10 cellular contexts compared by ENCODE assay signal in the genomic region with DNA sequence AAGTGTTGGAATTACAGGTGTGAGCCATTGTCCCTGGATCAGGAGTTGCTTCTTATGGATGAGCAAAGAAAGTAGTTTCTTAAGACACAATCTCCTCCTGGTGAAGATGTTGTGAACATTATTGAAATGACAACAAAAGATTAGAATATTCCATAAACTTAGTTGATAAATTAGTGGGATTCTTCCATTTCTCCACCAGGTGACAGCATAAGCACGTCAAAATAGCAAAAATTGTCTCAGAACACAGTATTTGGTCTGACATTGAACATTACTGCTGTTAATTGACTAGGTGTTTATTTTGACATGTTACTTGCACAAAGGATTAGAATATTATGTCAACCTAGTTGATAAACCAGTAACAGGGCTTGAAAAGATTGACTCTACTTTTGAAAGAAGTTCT. TPM values are rescaled to one million over a fixed set of nuclear protein-coding genes. Genes with fewer than 3 reads are reported as not detected.
DNase-seq lines count a peak whose midpoint lies in the region; FAIRE-seq and TF ChIP-seq lines count a peak whose summit lies in the region.
"Had no signal": no experiment of that assay in that cellular context is flagged by ENCODE, and none has a peak within 500 bp of the region (broad histone marks: within the 10 kb centered on the region; RNA-seq: fewer than 3 reads in every experiment).

No MANE protein-coding gene starts in this region.

- H3K9me3 ChIP-seq in neutrophil = no peaks in the 10 kb centered on the region
- no peaks in the 10 kb centered on the region for H3K9me3 ChIP-seq in stomach

- peak; percentile 39 for DNase-seq in ELR (ENCODE audit: low read depth)
- peak; percentile 10 for DNase-seq in bronchial epithelial cell (ENCODE audit: low read depth)
- no peak for DNase-seq in NCI-H1105 treated with DMSO at 0.1 percent for 48 hours (lab: John Stamatoyannopoulos, UW)
- DNase-seq in stomach = no peak
- DNase-seq in posterior vena cava (ENCODE audit: low spot score) = no peak
- DNase-seq in mesenteric fat pad (ENCODE audit: low spot score) = no peak
- DNase-seq: amniotic stem cell had no signal

- 24 to 49% (median 30%) methylated on average over 1 of the region's 1 CpG for WGBS in stomach, 5 donors

- H3K27me3 ChIP-seq in bronchial epithelial cell (ENCODE audit: control insufficient read depth, insufficient read depth, low read length) = no peaks in the 10 kb centered on the region
- H3K27me3 ChIP-seq in neutrophil = no peaks in the 10 kb centered on the region
- H3K27me3 ChIP-seq in stomach = no peaks in the 10 kb centered on the region

- TF ChIP-seq POLR2A in stomach (IDR thresholded peaks at IDR 0.05) = no peak

- FAIRE-seq in bronchial epithelial cell (lab: Jason Lieb, UNC) = no peak

- TF ChIP-seq EP300 in stomach (IDR thresholded peaks at IDR 0.05) = no peak

- H3K4me3 ChIP-seq in bronchial epithelial cell (ENCODE audit: low read depth, low read length) = no peak overlapping the region
- no peak overlapping the region for H3K4me3 ChIP-seq in neutrophil (ENCODE audit: low read depth in 1 of 2, low read length in 1 of 2)
- no peak overlapping the region for H3K4me3 ChIP-seq in stomach

- intact Hi-C loops in stomach (cut with DNase I; ENCODE audit: low total_unique reads) (no loop called here), posterior vena cava (cut with DNase I) (no loop called here)

- TF ChIP-seq CTCF in LNCAP (IDR thresholded peaks at IDR 0.05) (peak; percentile 58), bronchial epithelial cell (IDR thresholded peaks at IDR 0.05; ENCODE audit: insufficient read depth, low read length, severe bottlenecking) (peak; percentile 13), neutrophil (IDR thresholded peaks at IDR 0.05) (peak; percentile 27), stomach (IDR thresholded peaks at IDR 0.05) (peak in 3 of 7 experiments; percentile 8 to 34 (median 27))

- H3K4me1 ChIP-seq in neutrophil (ENCODE audit: control insufficient read depth in 1 of 2, insufficient read depth in 1 of 2, low read depth in 1 of 2, low read length in 1 of 2) (peaks cover 42 to 49% of the 10 kb centered on the region in 2 experiments), stomach (no peaks in the 10 kb centered on the region)

- no peaks in the 10 kb centered on the region for H3K36me3 ChIP-seq in bronchial epithelial cell (ENCODE audit: control insufficient read depth, insufficient read depth, low read length)
- H3K36me3 ChIP-seq in neutrophil = no peaks in the 10 kb centered on the region
- H3K36me3 ChIP-seq in stomach = no peaks in the 10 kb centered on the region

- H3K27ac ChIP-seq in neutrophil = peak overlapping the region; percentile 47
- H3K27ac ChIP-seq in stomach = no peak overlapping the region

RNA-seq across cellular contexts. Expression of gene CLDN34, which starts 21.6 kb away (rescaled TPM):
- total RNA-seq in bronchial epithelial cell (not detected in 2 replicates), stomach (under 1 TPM in 1 of 5 donors, not detected in 4; 0.73 TPM), posterior vena cava (not detected), mesenteric fat pad (not detected)
- under 1 TPM in 1 of 3 donors, not detected in 2; 0.18 TPM for polyA plus RNA-seq in stomach
- total RNA-seq: T-helper 2 cell treated with Interferon-gamma antibody and Interleukin-4, amounts not matched to agents 100 ng/mL and 5 ng/mL, for 36 hours had no signal

Comparison
In these comparisons a context has a peak if more than half of its experiments do, and no peak if none do; other contexts are left out.
1. DNase-seq: peak in ELR (single experiment) and bronchial epithelial cell (single experiment); none in NCI-H1105 treated with DMSO at 0.1 percent for 48 hours (single experiment), stomach (single experiment), posterior vena cava (single experiment) and mesenteric fat pad (single experiment).